21 cellular contexts compared by ENCODE assay signal in genomic region chr19:28303502-28303901, GRCh38.
"Had no signal": no experiment of that assay in that cellular context is flagged by ENCODE, and none has a peak within 500 bp of the region (broad histone marks: within the 10 kb centered on the region; RNA-seq: fewer than 3 reads in every experiment).

No MANE protein-coding gene starts in this region.

- H3K27me3 ChIP-seq: MG63 had no signal

- H3K4me2 ChIP-seq: SK-N-SH had no signal

- ATAC-seq: Panc1, PC-3 had no signal

- DNase-seq: Karpas-422, KG1, MG63, NCI-H1092 treated with DMSO at 0.1 percent for 48 hours, NCI-H1436, NCI-H187, NCI-H2029, NCI-H2081 treated with DMSO at 0.1 percent for 48 hours, NCI-H2171, NCI-H226, NCI-H446, NCI-H510A, NCI-H524 treated with DMSO at 0.1 percent for 48 hours, NCI-H69, NCI-H774, PC-3, SHP77, SK-N-SH, SW 1271 had no signal

- H3K9ac ChIP-seq: SK-N-SH had no signal

- H3K36me3 ChIP-seq: MG63 had no signal

- H3K9me3 ChIP-seq: MG63, SK-N-SH had no signal

- H3K27ac ChIP-seq: RWPE1 had no signal

- H3K4me3 ChIP-seq: MG63 had no signal
